1 cellular context compared by ENCODE assay signal in the genomic region with DNA sequence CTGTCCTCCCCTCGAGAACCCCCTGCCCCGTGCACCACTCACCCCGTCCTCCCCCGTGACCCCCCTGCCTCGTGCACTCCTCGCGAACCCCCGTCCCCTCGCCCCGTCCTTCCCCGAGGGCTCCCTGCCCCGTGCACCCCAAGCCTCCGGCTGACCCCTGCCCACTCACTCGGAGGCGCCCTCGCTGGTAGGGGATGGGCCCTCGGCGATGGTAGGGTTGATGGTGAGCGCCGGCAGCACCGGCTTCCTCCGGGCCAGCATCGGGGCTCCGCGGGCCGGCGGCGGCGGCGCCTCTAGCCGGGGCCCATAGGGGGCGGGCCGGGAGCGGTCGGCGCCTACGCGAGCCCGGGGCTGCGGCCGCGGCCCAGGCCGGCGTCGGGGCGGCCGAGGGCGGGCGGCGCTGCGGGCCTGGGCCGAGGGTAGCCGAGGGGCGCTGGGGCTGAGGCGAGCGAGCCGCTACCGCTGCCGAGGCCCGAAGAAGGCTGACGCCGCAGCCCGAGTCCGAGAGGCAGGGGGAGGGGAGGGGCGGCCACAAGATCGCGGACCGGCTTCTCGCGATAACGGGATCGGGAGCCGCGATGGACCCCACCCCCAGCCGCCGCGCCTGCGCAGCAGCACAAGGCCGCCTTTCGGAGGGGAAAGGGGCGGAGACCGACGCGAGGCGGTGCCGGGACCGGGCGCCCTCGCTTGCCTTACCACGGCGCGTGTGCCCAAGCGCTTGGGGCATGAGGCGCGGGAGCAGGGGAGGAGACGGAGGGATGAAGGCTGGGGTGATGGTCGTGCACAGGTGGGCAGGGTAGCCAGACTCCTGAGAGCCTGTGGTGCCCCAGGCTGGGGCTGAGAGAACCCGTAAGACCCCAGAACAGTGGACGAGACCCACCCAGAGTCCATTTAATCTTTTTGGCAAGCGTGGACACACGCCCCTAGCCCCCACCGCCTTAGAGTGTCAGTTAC.
TF ChIP-seq lines count a peak whose summit lies in the region.

Gene MAP2K2, minus strand, starts transcription at position 508 of the 954 bp plus-strand sequence. Its CDS starts 247 bp downstream, at position 261.

TF ChIP-seq in WTC11, 78 proteins besides CTCF, POLR2A, EP300 and RAD21 (continued from another document and continues in another):
- TF ChIP-seq ZNF281 (CRISPR knock-in tag; IDR thresholded peaks at IDR 0.05) (peak; percentile 84; the same call in 1 of the 2 replicates), USF1 (CRISPR knock-in tag; IDR thresholded peaks at IDR 0.05) (peak; percentile 59; the same call in 1 of the 2 replicates), ZNF263 (CRISPR knock-in tag; IDR thresholded peaks at IDR 0.05; ENCODE audit: low read depth) (no peak), MLX (CRISPR knock-in tag; IDR thresholded peaks at IDR 0.05) (no peak), ARID4B (CRISPR knock-in tag; IDR thresholded peaks at IDR 0.05; ENCODE audit: borderline replicate concordance) (peak; percentile 59; the same call in 1 of the 2 replicates), ZNF416 (CRISPR knock-in tag; IDR thresholded peaks at IDR 0.05) (no peak), ETV6 (CRISPR knock-in tag; IDR thresholded peaks at IDR 0.05) (peak; percentile 73; the same call in 1 of the 2 replicates), ZNF317 (CRISPR knock-in tag; IDR thresholded peaks at IDR 0.05; ENCODE audit: borderline replicate concordance, low read depth) (no peak), TCF7 (CRISPR knock-in tag; IDR thresholded peaks at IDR 0.05; ENCODE audit: low read depth) (no peak), ZNF232 (CRISPR knock-in tag; IDR thresholded peaks at IDR 0.05) (peak; percentile 75; the same call in 1 of the 2 replicates), ZBTB21 (CRISPR knock-in tag; IDR thresholded peaks at IDR 0.05; ENCODE audit: borderline replicate concordance) (no peak), AR (CRISPR knock-in tag; IDR thresholded peaks at IDR 0.05) (no peak), PREB (CRISPR knock-in tag; IDR thresholded peaks at IDR 0.05; ENCODE audit: borderline replicate concordance) (no peak), E2F1 (CRISPR knock-in tag; IDR thresholded peaks at IDR 0.05) (no peak), USF2 (CRISPR knock-in tag; IDR thresholded peaks at IDR 0.05) (no peak), TEAD1 (CRISPR knock-in tag; IDR thresholded peaks at IDR 0.05) (peak; percentile 88), ZNF138 (CRISPR knock-in tag; conservative IDR thresholded peaks at IDR 0.05) (no peak), OVOL2 (CRISPR knock-in tag; IDR thresholded peaks at IDR 0.05; ENCODE audit: borderline replicate concordance) (no peak), NR3C1 (CRISPR knock-in tag; conservative IDR thresholded peaks at IDR 0.05; ENCODE audit: low read depth) (no peak), SP1 (CRISPR knock-in tag; conservative IDR thresholded peaks at IDR 0.05) (peak; percentile 80)
- TF ChIP-seq, protein P1, sequence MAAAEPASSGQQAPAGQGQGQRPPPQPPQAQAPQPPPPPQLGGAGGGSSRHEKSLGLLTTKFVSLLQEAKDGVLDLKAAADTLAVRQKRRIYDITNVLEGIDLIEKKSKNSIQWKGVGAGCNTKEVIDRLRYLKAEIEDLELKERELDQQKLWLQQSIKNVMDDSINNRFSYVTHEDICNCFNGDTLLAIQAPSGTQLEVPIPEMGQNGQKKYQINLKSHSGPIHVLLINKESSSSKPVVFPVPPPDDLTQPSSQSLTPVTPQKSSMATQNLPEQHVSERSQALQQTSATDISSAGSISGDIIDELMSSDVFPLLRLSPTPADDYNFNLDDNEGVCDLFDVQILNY (CRISPR knock-in tag; IDR thresholded peaks at IDR 0.05), result peak; percentile 69; the same call in 1 of the 2 replicates
- TF ChIP-seq, protein P2, sequence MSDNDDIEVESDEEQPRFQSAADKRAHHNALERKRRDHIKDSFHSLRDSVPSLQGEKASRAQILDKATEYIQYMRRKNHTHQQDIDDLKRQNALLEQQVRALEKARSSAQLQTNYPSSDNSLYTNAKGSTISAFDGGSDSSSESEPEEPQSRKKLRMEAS (CRISPR knock-in tag; IDR thresholded peaks at IDR 0.05), result peak; percentile 94
- TF ChIP-seq, protein P3, sequence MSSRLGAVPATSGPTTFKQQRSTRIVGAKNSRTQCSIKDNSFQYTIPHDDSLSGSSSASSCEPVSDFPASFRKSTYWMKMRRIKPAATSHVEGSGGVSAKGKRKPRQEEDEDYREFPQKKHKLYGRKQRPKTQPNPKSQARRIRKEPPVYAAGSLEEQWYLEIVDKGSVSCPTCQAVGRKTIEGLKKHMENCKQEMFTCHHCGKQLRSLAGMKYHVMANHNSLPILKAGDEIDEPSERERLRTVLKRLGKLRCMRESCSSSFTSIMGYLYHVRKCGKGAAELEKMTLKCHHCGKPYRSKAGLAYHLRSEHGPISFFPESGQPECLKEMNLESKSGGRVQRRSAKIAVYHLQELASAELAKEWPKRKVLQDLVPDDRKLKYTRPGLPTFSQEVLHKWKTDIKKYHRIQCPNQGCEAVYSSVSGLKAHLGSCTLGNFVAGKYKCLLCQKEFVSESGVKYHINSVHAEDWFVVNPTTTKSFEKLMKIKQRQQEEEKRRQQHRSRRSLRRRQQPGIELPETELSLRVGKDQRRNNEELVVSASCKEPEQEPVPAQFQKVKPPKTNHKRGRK (CRISPR knock-in tag; IDR thresholded peaks at IDR 0.05; ENCODE audit: borderline replicate concordance), result no peak
- TF ChIP-seq, protein P4, sequence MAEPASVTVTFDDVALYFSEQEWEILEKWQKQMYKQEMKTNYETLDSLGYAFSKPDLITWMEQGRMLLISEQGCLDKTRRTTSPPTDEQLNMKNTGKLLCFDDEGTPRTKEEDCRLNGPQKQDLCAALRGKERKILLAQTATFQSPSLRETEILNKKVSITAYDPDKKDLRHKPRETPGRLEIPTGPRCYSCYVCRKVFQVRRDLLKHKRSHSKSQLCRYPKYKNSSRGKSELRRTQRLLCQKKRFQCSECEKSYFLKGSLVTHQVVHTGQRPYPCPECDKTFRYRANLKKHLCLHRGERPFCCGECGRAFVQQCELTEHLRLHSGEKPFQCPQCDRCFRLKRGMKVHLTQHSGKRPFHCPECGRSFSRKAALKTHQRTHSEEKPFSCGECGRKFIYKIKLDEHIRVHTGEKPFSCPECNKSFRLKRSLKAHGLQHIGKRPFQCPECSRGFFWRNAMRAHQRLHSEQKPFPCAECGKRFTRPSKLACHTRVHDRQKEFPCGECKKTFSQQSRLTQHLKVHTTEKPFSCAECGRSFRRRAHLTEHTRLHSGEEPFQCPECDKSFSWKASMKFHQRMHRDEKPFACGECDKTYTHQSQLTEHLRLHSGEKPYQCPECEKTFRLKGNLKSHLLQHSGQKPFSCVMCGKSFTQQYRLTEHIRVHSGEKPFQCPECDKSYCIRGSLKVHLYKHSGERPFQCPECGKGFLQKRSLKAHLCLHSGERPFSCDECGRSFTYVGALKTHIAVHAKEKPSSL (CRISPR knock-in tag; conservative IDR thresholded peaks at IDR 0.05), result no peak
